Comparison of ENCODE assay signal across 9 cellular contexts in genomic region chr18:51077217-51077616, GRCh38. TPM values are rescaled to one million over a fixed set of nuclear protein-coding genes. Genes with fewer than 3 reads are reported as not detected.
DNase-seq lines count a peak whose midpoint lies in the region; ATAC-seq, FAIRE-seq and TF ChIP-seq lines count a peak whose summit lies in the region.
"Had no signal": no experiment of that assay in that cellular context is flagged by ENCODE, and none has a peak within 500 bp of the region (broad histone marks: within the 10 kb centered on the region; RNA-seq: fewer than 3 reads in every experiment).

No MANE protein-coding gene starts in this region.

- no peak for TF ChIP-seq CTCF in BJ (IDR thresholded peaks at IDR 0.05; ENCODE audit: insufficient read depth, low read depth, low read length)
- TF ChIP-seq CTCF in astrocyte (IDR thresholded peaks at IDR 0.05; ENCODE audit: insufficient read depth, low read depth, low read length) = no peak
- no peak for TF ChIP-seq CTCF in kidney (IDR thresholded peaks at IDR 0.05; ENCODE audit: borderline replicate concordance, extremely low read depth, insufficient read depth)
- no peak for TF ChIP-seq CTCF in mucosa of descending colon (IDR thresholded peaks at IDR 0.05)

- H3K27me3 ChIP-seq in BJ (ENCODE audit: control insufficient read depth, insufficient read depth, low read length) = no peaks in the 10 kb centered on the region
- H3K27me3 ChIP-seq in astrocyte (ENCODE audit: insufficient read depth, low read length) = no peaks in the 10 kb centered on the region

- H3K79me2 ChIP-seq in astrocyte (ENCODE audit: insufficient read depth, low read length) = peaks cover 40% of the 10 kb centered on the region

- CTCF ChIA-PET in BJ (lab: Yijun Ruan, JAX) = no interaction called here

- no peak overlapping the region for H3K27ac Mint-ChIP-seq in astrocyte (ENCODE audit: unreplicated experiment)

- no peaks in the 10 kb centered on the region for H3K27me3 Mint-ChIP-seq in astrocyte (ENCODE audit: low read depth, unreplicated experiment)

- peaks cover 5% of the 10 kb centered on the region for H3K36me3 Mint-ChIP-seq in astrocyte (ENCODE audit: low read depth, unreplicated experiment)

- FAIRE-seq in astrocyte (lab: Jason Lieb, UNC) (no peak), kidney (lab: Jason Lieb, UNC) (no peak)

- H3K4me1 Mint-ChIP-seq in astrocyte (ENCODE audit: low read depth, unreplicated experiment) = peaks cover 16% of the 10 kb centered on the region

- H3K9me3 Mint-ChIP-seq in astrocyte (ENCODE audit: unreplicated experiment) = no peaks in the 10 kb centered on the region

- H3K36me3 ChIP-seq in BJ (ENCODE audit: control insufficient read depth, insufficient read depth, low read length) (peaks cover 4% of the 10 kb centered on the region; the same call in 1 of the 2 replicates), astrocyte (ENCODE audit: insufficient read depth, low read length) (peaks cover 21% of the 10 kb centered on the region), kidney (ENCODE audit: control insufficient read depth in 1 of 2, insufficient read depth in 2 of 2, low read length in 2 of 2) (peaks cover 17 to 25% of the 10 kb centered on the region in 2 donors), mucosa of descending colon (ENCODE audit: low read depth) (no peaks in the 10 kb centered on the region)

- DNase-seq in BJ (ENCODE audit: low read depth) (peak; percentile 36), astrocyte (ENCODE audit: low read depth) (peak; percentile 76), kidney (no peak), NOMO-1 treated with dmso at 0.1 percent for 144 hours (lab: John Stamatoyannopoulos, UW; ENCODE audit: unreplicated experiment) (no peak), mucosa of descending colon (no peak), NCI-H2029 (lab: John Stamatoyannopoulos, UW) (no peak)
- DNase-seq: NCI-H2171 had no signal

- H3K27ac ChIP-seq in astrocyte (ENCODE audit: low read depth, low read length) (peak overlapping the region; percentile 24), kidney (ENCODE audit: low read depth in 2 of 2, low read length in 2 of 2) (no peak overlapping the region)

- ATAC-seq in GM19463 (IDR thresholded peaks at IDR 0.05; ENCODE audit: unreplicated experiment) (peak; percentile 88), HG03045 (IDR thresholded peaks at IDR 0.05; ENCODE audit: unreplicated experiment) (peak; percentile 68), mucosa of descending colon (no peak)

- H2AFZ ChIP-seq in astrocyte (ENCODE audit: low read depth, low read length) = no peak overlapping the region

- POLR2A ChIA-PET in BJ (lab: Charles Lee) = no interaction called here

- no peak overlapping the region for H3K9ac ChIP-seq in astrocyte (ENCODE audit: low read length)
- H3K9ac ChIP-seq in kidney (ENCODE audit: low read length in 2 of 2) = no peak overlapping the region

- H3K4me3 Mint-ChIP-seq in astrocyte (ENCODE audit: unreplicated experiment) = no peak overlapping the region

- peaks cover 18% of the 10 kb centered on the region for H4K20me1 ChIP-seq in astrocyte (ENCODE audit: insufficient read depth, low read length)

- H3K4me1 ChIP-seq in astrocyte (ENCODE audit: insufficient read depth, low read length) (peaks cover 9% of the 10 kb centered on the region), kidney (ENCODE audit: control insufficient read depth in 1 of 2, insufficient read depth in 1 of 2, low read depth in 1 of 2, low read length in 2 of 2) (peaks cover 0 to 3% of the 10 kb centered on the region in 2 donors), mucosa of descending colon (ENCODE audit: low read depth) (no peaks in the 10 kb centered on the region)

- H3K4me3 ChIP-seq in BJ (ENCODE audit: low read depth, low read length) = no peak overlapping the region
- H3K4me3 ChIP-seq in astrocyte (ENCODE audit: insufficient read depth, low read depth, low read length) = no peak overlapping the region
- no peak overlapping the region for H3K4me3 ChIP-seq in kidney (ENCODE audit: low read length in 2 of 2)
- H3K4me3 ChIP-seq in mucosa of descending colon = no peak overlapping the region

- intact Hi-C loops in kidney (cut with DNase I) (no loop called here), mucosa of descending colon (cut with DNase I, micrococcal nuclease) (no loop called here)

- no peak overlapping the region for H3K4me2 ChIP-seq in astrocyte (ENCODE audit: low read length)

- H3K9me3 ChIP-seq in astrocyte (ENCODE audit: insufficient read depth, low read depth, low read length) = no peaks in the 10 kb centered on the region
- H3K9me3 ChIP-seq in kidney (ENCODE audit: control insufficient read depth in 1 of 2, low read length in 2 of 2) = no peaks in the 10 kb centered on the region
- H3K9me3 ChIP-seq in mucosa of descending colon = no peaks in the 10 kb centered on the region

RNA-seq across cellular contexts. Expression of gene SMAD4, which starts 47.2 kb away (rescaled TPM):
- polyA plus RNA-seq in BJ (2011; rRNA removed) (85.8 and 101 TPM in 2 replicates), kidney (ENCODE audit: insufficient read depth, low read depth, low replicate concordance) (22.2 TPM)
- polyA minus RNA-seq in BJ (2011; rRNA and poly(A)+ RNA removed) = 48.9 and 51.7 TPM in 2 replicates
- total RNA-seq in astrocyte (84.3 and 87.7 TPM in 2 replicates), kidney (126 TPM), mucosa of descending colon (100 to 1,000 TPM in 1 of 3 donors, 10 to 100 TPM in 2; 78.7 to 131 (median 93.1) TPM)

Comparison
In these comparisons a context has a peak if more than half of its experiments do, and no peak if none do; other contexts are left out.
1. DNase-seq: peak in BJ (single experiment) and astrocyte (single experiment); none in kidney (single experiment), NOMO-1 treated with dmso at 0.1 percent for 144 hours (single experiment), mucosa of descending colon (0 of 3) and NCI-H2029 (single experiment).